In genomic region chr13:110610955-110611595, GRCh38 we compare ENCODE assay signal across 10 cellular contexts. TPM values are rescaled to one million over a fixed set of nuclear protein-coding genes. Genes with fewer than 3 reads are reported as not detected.
DNase-seq lines count a peak whose midpoint lies in the region; ATAC-seq lines count a peak whose summit lies in the region.
"Had no signal": no experiment of that assay in that cellular context is flagged by ENCODE, and none has a peak within 500 bp of the region (broad histone marks: within the 10 kb centered on the region; RNA-seq: fewer than 3 reads in every experiment).

No MANE protein-coding gene starts in this region.

- no peak for DNase-seq in activated naive CD8-positive, alpha-beta T cell treated with anti-CD3 and anti-CD28 coated beads, Interleukin-2, amount 50 U/mL, for 24 hours
- no peak for DNase-seq in activated naive CD8-positive, alpha-beta T cell treated with anti-CD3 and anti-CD28 coated beads for 36 hours
- DNase-seq in RPMI8226 = peak; percentile 33
- DNase-seq in mesenteric fat pad (ENCODE audit: low spot score) = no peak
- DNase-seq in G401 (ENCODE audit: low spot score) = no peak
- DNase-seq: BE2C, NCI-H1930 had no signal

- in situ Hi-C loops in G401 (cut with HindIII; ENCODE audit: low sequenced_read_pairs) = no loop called here

- peaks cover 6% of the 10 kb centered on the region for H3K9me3 Mint-ChIP-seq in activated naive CD8-positive, alpha-beta T cell treated with anti-CD3 and anti-CD28 coated beads, Interleukin-2, amount 50 U/mL, for 24 hours
- H3K9me3 Mint-ChIP-seq in activated naive CD8-positive, alpha-beta T cell treated with anti-CD3 and anti-CD28 coated beads for 36 hours = peaks cover 7% of the 10 kb centered on the region
- H3K9me3 Mint-ChIP-seq in stimulated activated memory B cell treated with anti-CD40 and anti-IgM and Interleukin-4, amounts not matched to agents 10 μg/mL and 1 μg/mL and 100 μg/mL, for 72 hours = peaks cover 2% of the 10 kb centered on the region

- peaks cover 13% of the 10 kb centered on the region for H3K4me1 Mint-ChIP-seq in activated naive CD8-positive, alpha-beta T cell treated with anti-CD3 and anti-CD28 coated beads, Interleukin-2, amount 50 U/mL, for 24 hours
- H3K4me1 Mint-ChIP-seq in activated naive CD8-positive, alpha-beta T cell treated with anti-CD3 and anti-CD28 coated beads for 36 hours = peaks cover 6% of the 10 kb centered on the region
- peaks cover 27% of the 10 kb centered on the region for H3K4me1 Mint-ChIP-seq in stimulated activated memory B cell treated with anti-CD40 and anti-IgM and Interleukin-4, amounts not matched to agents 10 μg/mL and 1 μg/mL and 100 μg/mL, for 72 hours

- no peak overlapping the region for H3K4me3 Mint-ChIP-seq in activated naive CD8-positive, alpha-beta T cell treated with anti-CD3 and anti-CD28 coated beads, Interleukin-2, amount 50 U/mL, for 24 hours
- no peak overlapping the region for H3K4me3 Mint-ChIP-seq in activated naive CD8-positive, alpha-beta T cell treated with anti-CD3 and anti-CD28 coated beads for 36 hours
- H3K4me3 Mint-ChIP-seq in stimulated activated memory B cell treated with anti-CD40 and anti-IgM and Interleukin-4, amounts not matched to agents 10 μg/mL and 1 μg/mL and 100 μg/mL, for 72 hours = peak overlapping the region; percentile 71

- ATAC-seq in activated naive CD8-positive, alpha-beta T cell treated with anti-CD3 and anti-CD28 coated beads, Interleukin-2, amount 50 U/mL, for 24 hours = no peak
- peak; percentile 49 for ATAC-seq in HG03060 (IDR thresholded peaks at IDR 0.05; ENCODE audit: low read depth, unreplicated experiment)
- peak; percentile 49 for ATAC-seq in stimulated activated memory B cell treated with anti-CD40 and anti-IgM and Interleukin-4, amounts not matched to agents 10 μg/mL and 1 μg/mL and 100 μg/mL, for 72 hours
- ATAC-seq in HG03159 (IDR thresholded peaks at IDR 0.05; ENCODE audit: unreplicated experiment) = no peak

- H3K27me3 Mint-ChIP-seq in activated naive CD8-positive, alpha-beta T cell treated with anti-CD3 and anti-CD28 coated beads, Interleukin-2, amount 50 U/mL, for 24 hours = no peaks in the 10 kb centered on the region
- H3K27me3 Mint-ChIP-seq in activated naive CD8-positive, alpha-beta T cell treated with anti-CD3 and anti-CD28 coated beads for 36 hours = no peaks in the 10 kb centered on the region
- H3K27me3 Mint-ChIP-seq in stimulated activated memory B cell treated with anti-CD40 and anti-IgM and Interleukin-4, amounts not matched to agents 10 μg/mL and 1 μg/mL and 100 μg/mL, for 72 hours = no peaks in the 10 kb centered on the region

- H3K27ac Mint-ChIP-seq in activated naive CD8-positive, alpha-beta T cell treated with anti-CD3 and anti-CD28 coated beads, Interleukin-2, amount 50 U/mL, for 24 hours = peak overlapping the region; percentile 70
- H3K27ac Mint-ChIP-seq in activated naive CD8-positive, alpha-beta T cell treated with anti-CD3 and anti-CD28 coated beads for 36 hours = no peak overlapping the region
- H3K27ac Mint-ChIP-seq in stimulated activated memory B cell treated with anti-CD40 and anti-IgM and Interleukin-4, amounts not matched to agents 10 μg/mL and 1 μg/mL and 100 μg/mL, for 72 hours = peak overlapping the region; percentile 77

- H3K36me3 Mint-ChIP-seq in activated naive CD8-positive, alpha-beta T cell treated with anti-CD3 and anti-CD28 coated beads, Interleukin-2, amount 50 U/mL, for 24 hours (ENCODE audit: low read depth) = no peaks in the 10 kb centered on the region
- peaks cover 4% of the 10 kb centered on the region for H3K36me3 Mint-ChIP-seq in activated naive CD8-positive, alpha-beta T cell treated with anti-CD3 and anti-CD28 coated beads for 36 hours
- H3K36me3 Mint-ChIP-seq in stimulated activated memory B cell treated with anti-CD40 and anti-IgM and Interleukin-4, amounts not matched to agents 10 μg/mL and 1 μg/mL and 100 μg/mL, for 72 hours = no peaks in the 10 kb centered on the region

RNA-seq across cellular contexts. Expression of gene NAXD, which starts 4.3 kb away (rescaled TPM):
- 10 to 100 TPM; 20.8 to 21.1 TPM for total RNA-seq in activated naive CD8-positive, alpha-beta T cell treated with anti-CD3 and anti-CD28 coated beads for 36 hours
- 20.1 TPM for total RNA-seq in mesenteric fat pad
- 22.8 and 23.1 TPM in 2 replicates for total RNA-seq in G401 (2014; rRNA removed; shearing (Covaris generic))

RNA-seq across cellular contexts. Expression of gene RAB20, which starts 49.6 kb away (rescaled TPM):
- 10 to 100 TPM; 10.7 to 10.9 TPM for total RNA-seq in activated naive CD8-positive, alpha-beta T cell treated with anti-CD3 and anti-CD28 coated beads for 36 hours
- total RNA-seq in mesenteric fat pad = 61.6 TPM
- total RNA-seq in G401 (2014; rRNA removed; shearing (Covaris generic)) = 0.43 and 0.75 TPM in 2 replicates

Comparison
In these comparisons a context has a peak if more than half of its experiments do, and no peak if none do; other contexts are left out.
1. ATAC-seq: peak in HG03060 (single experiment) and stimulated activated memory B cell treated with anti-CD40 and anti-IgM and Interleukin-4, amounts not matched to agents 10 μg/mL and 1 μg/mL and 100 μg/mL, for 72 hours (single experiment); none in activated naive CD8-positive, alpha-beta T cell treated with anti-CD3 and anti-CD28 coated beads, Interleukin-2, amount 50 U/mL, for 24 hours (single experiment) and HG03159 (single experiment).